15 cellular contexts compared by ENCODE assay signal in genomic region chr2:183606022-183606717, GRCh38.
A peak's percentile ranks its signal among the peaks of the same experiment; 100 is the strongest.
DNase-seq lines count a peak whose midpoint lies in the region; ATAC-seq and TF ChIP-seq lines count a peak whose summit lies in the region.
"Had no signal": no experiment of that assay in that cellular context is flagged by ENCODE, and none has a peak within 500 bp of the region (broad histone marks: within the 10 kb centered on the region; RNA-seq: fewer than 3 reads in every experiment).

No MANE protein-coding gene starts in this region.

- DNase-seq in ELR (ENCODE audit: low read depth) (peak; percentile 32), NCI-H226 (peak; percentile 40), foreskin keratinocyte (peak in 1 of 2 donors; percentile 58), NCI-H2196 treated with DMSO at 0.1 percent for 48 hours (lab: John Stamatoyannopoulos, UW; ENCODE audit: unreplicated experiment) (no peak), NCI-H748 (lab: John Stamatoyannopoulos, UW; ENCODE audit: unreplicated experiment) (no peak)
- no peak for DNase-seq in stimulated activated CD4-positive, alpha-beta T cell treated with anti-CD3 and anti-CD28 coated beads, Interleukin-4, amount 100 ng/mL, for 4 hours
- DNase-seq: Caco-2; CD4-positive, CD25-positive, alpha-beta regulatory T cell; CD8-positive, alpha-beta T cell; DND-41; GF-D8 had no signal

- TF ChIP-seq CTCF in foreskin keratinocyte (conservative IDR thresholded peaks at IDR 0.05) = no peak

- peak; percentile 60 for ATAC-seq in foreskin keratinocyte
- ATAC-seq: CD8-positive, alpha-beta T cell; GM23338 had no signal

- H3K27me3 ChIP-seq in foreskin keratinocyte = no peaks in the 10 kb centered on the region
- H3K27me3 ChIP-seq: BLaER1 had no signal

- no peak overlapping the region for H3K27ac ChIP-seq in foreskin keratinocyte
- H3K27ac ChIP-seq: 22Rv1, BLaER1, C4-2B had no signal

- no peaks in the 10 kb centered on the region for H3K4me1 ChIP-seq in foreskin keratinocyte
- H3K4me1 ChIP-seq: BLaER1 had no signal

Comparison
In these comparisons a context has a peak if more than half of its experiments do, and no peak if none do; other contexts are left out.
1. DNase-seq: peak in ELR (single experiment) and NCI-H226 (single experiment); none in stimulated activated CD4-positive, alpha-beta T cell treated with anti-CD3 and anti-CD28 coated beads, Interleukin-4, amount 100 ng/mL, for 4 hours (0 of 2), NCI-H2196 treated with DMSO at 0.1 percent for 48 hours (single experiment) and NCI-H748 (single experiment).